11 cellular contexts compared by ENCODE assay signal in the genomic region with DNA sequence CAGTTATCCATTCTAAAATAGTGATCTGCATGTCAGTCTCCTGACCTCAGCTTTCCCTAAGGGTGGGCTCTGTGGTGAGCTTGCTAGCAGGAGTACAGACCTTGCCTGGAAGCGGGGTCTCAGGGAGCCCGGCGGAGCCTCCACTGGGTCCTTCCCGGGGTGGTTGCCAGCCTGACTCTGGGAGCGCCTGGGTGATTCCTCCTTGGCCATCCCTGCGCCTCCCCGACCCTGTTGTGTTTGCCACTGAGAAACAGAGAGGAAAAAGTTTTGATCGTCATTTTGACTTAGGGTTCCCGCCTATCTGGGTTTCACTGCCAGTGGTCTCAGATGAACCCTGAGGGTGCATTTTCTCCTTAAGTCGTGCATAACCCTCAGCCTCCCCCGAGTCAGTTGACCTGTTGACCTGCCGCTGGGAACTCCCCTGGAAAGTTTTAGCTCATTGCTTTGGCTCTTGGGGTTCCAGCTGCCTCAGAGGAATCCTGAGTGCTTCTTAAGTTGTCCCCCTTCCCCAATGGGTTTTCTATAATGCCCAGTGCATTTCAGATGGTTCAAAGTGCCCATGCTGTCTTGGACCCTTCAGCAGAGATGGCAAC.
DNase-seq lines count a peak whose midpoint lies in the region; ATAC-seq and TF ChIP-seq lines count a peak whose summit lies in the region.
"Had no signal": no experiment of that assay in that cellular context is flagged by ENCODE, and none has a peak within 500 bp of the region (broad histone marks: within the 10 kb centered on the region; RNA-seq: fewer than 3 reads in every experiment).

No MANE protein-coding gene starts in this region.

- ATAC-seq in GM21529 (IDR thresholded peaks at IDR 0.05; ENCODE audit: unreplicated experiment) (peak; percentile 32), PC-3 (no peak), right cardiac atrium (peak; percentile 18 to 36), gastrocnemius medialis (no peak), GM21576 (IDR thresholded peaks at IDR 0.05; ENCODE audit: unreplicated experiment) (no peak)

- POLR2A ChIA-PET in PC-3 (lab: Charles Lee; ENCODE audit: unreplicated experiment): interaction anchor here (0.6 kb wide), 1 partner anchor 120 kb away, joined by 3 read pairs; no protein-coding TSS in a partner anchor

- DNase-seq in PC-3: no peak
- no peak for DNase-seq in right cardiac atrium
- DNase-seq in SKM-1 (lab: John Stamatoyannopoulos, UW; ENCODE audit: unreplicated experiment): no peak
- no peak for DNase-seq in gastrocnemius medialis
- no peak for DNase-seq in suprapubic skin (ENCODE audit: low spot score in 2 of 2)
- DNase-seq: foreskin melanocyte, left lung, NCI-H2081 had no signal

- TF ChIP-seq CTCF in PC-3 (conservative IDR thresholded peaks at IDR 0.05; ENCODE audit: low read depth, low read length) (no peak), gastrocnemius medialis (IDR thresholded peaks at IDR 0.05 in 4 of 5, conservative IDR thresholded peaks at IDR 0.05 in 1 of 5) (no peak), suprapubic skin (IDR thresholded peaks at IDR 0.05) (no peak)

- H2AFZ ChIP-seq in PC-3 (ENCODE audit: low read length): no peak overlapping the region

- CTCF ChIA-PET in PC-3 (lab: Charles Lee): interaction anchor here (0.6 to 1.0 kb wide), 6 partner anchors 12 to 724 kb away, joined by 3 to 5 read pairs (median 4); no protein-coding TSS in a partner anchor

- 0 out of 22 replicates have a peak, but pooled peaks cover 0 to 5% (median 0%) of the 10 kb centered on the region in 11 experiments for H3K27me3 ChIP-seq in BLaER1 treated with 17β-estradiol and CSF1 and Interleukin-3, amounts not matched to agents 10 nM and 100 nM
- H3K27me3 ChIP-seq in PC-3 (ENCODE audit: low read length): no peaks in the 10 kb centered on the region
- no peaks in the 10 kb centered on the region for H3K27me3 ChIP-seq in right cardiac atrium (ENCODE audit: control insufficient read depth, insufficient read depth)
- no peaks in the 10 kb centered on the region for H3K27me3 ChIP-seq in gastrocnemius medialis
- H3K27me3 ChIP-seq in suprapubic skin: no peaks in the 10 kb centered on the region

- H3K4me2 ChIP-seq in BLaER1 treated with 17β-estradiol and CSF1 and Interleukin-3, amounts not matched to agents 10 nM and 100 nM: peak overlapping the region; percentile 8 to 74 (median 36); a peak in 19 of 22 replicates
- H3K4me2 ChIP-seq in PC-3 (ENCODE audit: low read length): peak overlapping the region; percentile 46; the same call in 1 of the 2 replicates

- H3F3A ChIP-seq in PC-3 (ENCODE audit: low read length, unreplicated experiment): no peaks in the 10 kb centered on the region

- 77% methylated on average over 12 of the region's 12 CpGs for WGBS in right cardiac atrium
- 81% methylated on average over 12 of the region's 12 CpGs for WGBS in suprapubic skin

- H3K9me2 ChIP-seq in PC-3 (replicated peaks; ENCODE audit: low read length): no peaks in the 10 kb centered on the region

- no peak overlapping the region for H3K4me3 ChIP-seq in BLaER1 treated with 17β-estradiol and CSF1 and Interleukin-3, amounts not matched to agents 10 nM and 100 nM
- no peak overlapping the region for H3K4me3 ChIP-seq in PC-3 (ENCODE audit: low read length)
- no peak overlapping the region for H3K4me3 ChIP-seq in right cardiac atrium (ENCODE audit: low read length)
- H3K4me3 ChIP-seq in gastrocnemius medialis: no peak overlapping the region
- H3K4me3 ChIP-seq in suprapubic skin: no peak overlapping the region
- H3K4me3 ChIP-seq: left lung had no signal

- H3K9me3 ChIP-seq in BLaER1 treated with 17β-estradiol and CSF1 and Interleukin-3, amounts not matched to agents 10 nM and 100 nM (replicated peaks in 1 of 11): peaks cover 0 to 5% (median 0%) of the 10 kb centered on the region in 11 experiments; a peak in 2 of 22 replicates
- H3K9me3 ChIP-seq in PC-3 (ENCODE audit: low read length) (no peaks in the 10 kb centered on the region), right cardiac atrium (ENCODE audit: control insufficient read depth, low read length) (no peaks in the 10 kb centered on the region), gastrocnemius medialis (no peaks in the 10 kb centered on the region), suprapubic skin (no peaks in the 10 kb centered on the region)
- H3K9me3 ChIP-seq: left lung had no signal

- no peak for TF ChIP-seq POLR2A in gastrocnemius medialis (IDR thresholded peaks at IDR 0.05)
- TF ChIP-seq POLR2A in suprapubic skin (IDR thresholded peaks at IDR 0.05): no peak

- no peaks in the 10 kb centered on the region for H3K79me2 ChIP-seq in PC-3 (ENCODE audit: low read length)

- no peak for TF ChIP-seq EP300 in suprapubic skin (IDR thresholded peaks at IDR 0.05)

- no TSS peak for BruUV-seq in PC-3 (replicated peaks; lab: Mats Ljungman, UMichigan)

- no peak overlapping the region for H3K9ac ChIP-seq in BLaER1 treated with 17β-estradiol and CSF1 and Interleukin-3, amounts not matched to agents 10 nM and 100 nM
- peak overlapping the region; percentile 53 for H3K9ac ChIP-seq in PC-3 (ENCODE audit: low read length)

- 0 out of 22 replicates have a peak overlapping the region, but pooled peaks of 1 of the 11 experiments have one; percentile 27 for H3K27ac ChIP-seq in BLaER1 treated with 17β-estradiol and CSF1 and Interleukin-3, amounts not matched to agents 10 nM and 100 nM
- peak overlapping the region; percentile 55 for H3K27ac ChIP-seq in PC-3 (ENCODE audit: low read length)
- H3K27ac ChIP-seq in right cardiac atrium (ENCODE audit: low read length): no peak overlapping the region
- no peak overlapping the region for H3K27ac ChIP-seq in gastrocnemius medialis
- no peak overlapping the region for H3K27ac ChIP-seq in suprapubic skin
- H3K27ac ChIP-seq: left lung had no signal

- no peaks in the 10 kb centered on the region for H3K36me3 ChIP-seq in BLaER1 treated with 17β-estradiol and CSF1 and Interleukin-3, amounts not matched to agents 10 nM and 100 nM
- H3K36me3 ChIP-seq in PC-3 (ENCODE audit: low read depth, low read length): no peaks in the 10 kb centered on the region; the same call in 1 of the 2 replicates
- H3K36me3 ChIP-seq in gastrocnemius medialis: peaks cover 0 to 24% of the 10 kb centered on the region in 2 donors
- H3K36me3 ChIP-seq in suprapubic skin: peaks cover 11% of the 10 kb centered on the region

- in situ Hi-C loops in gastrocnemius medialis (cut with MboI; ENCODE audit: low sequenced_read_pairs in 4 of 4): no loop called here

- intact Hi-C loops in PC-3 (cut with micrococcal nuclease): loop anchor here (1.0 kb wide), 1 partner anchor 221 kb away; no protein-coding TSS in a partner anchor
- intact Hi-C loops in right cardiac atrium (cut with DNase I): loop anchor here in 1 of 4 donors (10.0 kb wide), 1 partner anchor 219 kb away; no protein-coding TSS in a partner anchor
- intact Hi-C loops in gastrocnemius medialis (cut with DNase I; ENCODE audit: low total_unique reads): loop anchor here (5.0 kb wide), 1 partner anchor 221 kb away; no protein-coding TSS in a partner anchor

- H3K4me1 ChIP-seq in BLaER1 treated with 17β-estradiol and CSF1 and Interleukin-3, amounts not matched to agents 10 nM and 100 nM: peaks cover 35 to 45% (median 38%) of the 10 kb centered on the region in 10 experiments
- H3K4me1 ChIP-seq in PC-3 (ENCODE audit: insufficient read depth, low read length) (peaks cover 49% of the 10 kb centered on the region), right cardiac atrium (ENCODE audit: control insufficient read depth, insufficient read depth, low read length) (no peaks in the 10 kb centered on the region), gastrocnemius medialis (no peaks in the 10 kb centered on the region), suprapubic skin (no peaks in the 10 kb centered on the region)

- H4K20me1 ChIP-seq in BLaER1 treated with 17β-estradiol and CSF1 and Interleukin-3, amounts not matched to agents 10 nM and 100 nM: peaks cover 0 to 30% (median 0%) of the 10 kb centered on the region in 11 experiments; a peak in 2 of 22 replicates
- no peaks in the 10 kb centered on the region for H4K20me1 ChIP-seq in PC-3 (ENCODE audit: low read length)

Comparison
In these comparisons a context has a peak if more than half of its experiments do, and no peak if none do; other contexts are left out.
1. ATAC-seq: peak in GM21529 (single experiment) and right cardiac atrium (2 of 2); none in PC-3 (single experiment), gastrocnemius medialis (0 of 2) and GM21576 (single experiment).